Comparison of ENCODE assay signal across 8 cellular contexts in genomic region chr16:58515871-58516767, GRCh38. TPM values are rescaled to one million over a fixed set of nuclear protein-coding genes. Genes with fewer than 3 reads are reported as not detected.
A peak's percentile ranks its signal among the peaks of the same experiment; 100 is the strongest.
DNase-seq lines count a peak whose midpoint lies in the region; ATAC-seq lines count a peak whose summit lies in the region.

No MANE protein-coding gene starts in this region.

- DNase-seq in COLO668 (lab: John Stamatoyannopoulos, UW; ENCODE audit: unreplicated experiment) (peak; percentile 79), dermis blood vessel endothelial cell (peak; percentile 9), memory B cell (ENCODE audit: low spot score in 2 of 2) (peak; percentile 39 to 62), substantia nigra (lab: John Stamatoyannopoulos, UW) (peak in 1 of 49 donors; percentile 76), putamen (ENCODE audit: low spot score) (no peak)
- DNase-seq in T-helper 2 cell treated with Interferon-gamma antibody and Interleukin-4, amounts not matched to agents 5 μg/mL and 100 μg/mL, for 36 hours (ENCODE audit: low spot score): peak; percentile 27

- H3K4me3 Mint-ChIP-seq in T-helper 2 cell treated with Interferon-gamma antibody and Interleukin-4, amounts not matched to agents 5 μg/mL and 100 μg/mL, for 36 hours: peak overlapping the region; percentile 85
- H3K4me3 Mint-ChIP-seq in memory B cell: peak overlapping the region; percentile 92

- no peaks in the 10 kb centered on the region for H3K27me3 Mint-ChIP-seq in T-helper 2 cell treated with Interferon-gamma antibody and Interleukin-4, amounts not matched to agents 5 μg/mL and 100 μg/mL, for 36 hours (ENCODE audit: low read depth)
- no peaks in the 10 kb centered on the region for H3K27me3 Mint-ChIP-seq in memory B cell

- no peaks in the 10 kb centered on the region for H3K9me3 Mint-ChIP-seq in T-helper 2 cell treated with Interferon-gamma antibody and Interleukin-4, amounts not matched to agents 5 μg/mL and 100 μg/mL, for 36 hours
- H3K9me3 Mint-ChIP-seq in memory B cell: no peaks in the 10 kb centered on the region

- peaks cover 30% of the 10 kb centered on the region for H3K4me1 Mint-ChIP-seq in T-helper 2 cell treated with Interferon-gamma antibody and Interleukin-4, amounts not matched to agents 5 μg/mL and 100 μg/mL, for 36 hours (ENCODE audit: low read depth)
- peaks cover 19% of the 10 kb centered on the region for H3K4me1 Mint-ChIP-seq in memory B cell

- ATAC-seq in GM19452 (IDR thresholded peaks at IDR 0.05; ENCODE audit: unreplicated experiment) (peak; percentile 11), HG03460 (IDR thresholded peaks at IDR 0.05; ENCODE audit: unreplicated experiment) (peak; percentile 30), memory B cell (ENCODE audit: low read depth) (peak; percentile 75)

- peaks cover 37% of the 10 kb centered on the region for H3K36me3 Mint-ChIP-seq in T-helper 2 cell treated with Interferon-gamma antibody and Interleukin-4, amounts not matched to agents 5 μg/mL and 100 μg/mL, for 36 hours (ENCODE audit: low read depth)
- peaks cover 4% of the 10 kb centered on the region for H3K36me3 Mint-ChIP-seq in memory B cell

- H3K27ac Mint-ChIP-seq in T-helper 2 cell treated with Interferon-gamma antibody and Interleukin-4, amounts not matched to agents 5 μg/mL and 100 μg/mL, for 36 hours: peak overlapping the region; percentile 63
- H3K27ac Mint-ChIP-seq in memory B cell: peak overlapping the region; percentile 57

- peak overlapping the region; percentile 79 for H3K27ac ChIP-seq in substantia nigra (ENCODE audit: low read depth, low read length, poor library complexity, severe bottlenecking)

RNA-seq across cellular contexts. Expression of gene SETD6, which starts 0.8 kb away (rescaled TPM):
- 9.4 and 21.4 TPM in 2 replicates for total RNA-seq in dermis blood vessel endothelial cell

RNA-seq across cellular contexts. Expression of gene NDRG4, which starts 16.2 kb away (rescaled TPM):
- total RNA-seq in dermis blood vessel endothelial cell: 62.6 and 89.0 TPM in 2 replicates

Comparison
In these comparisons a context has a peak if more than half of its experiments do, and no peak if none do; other contexts are left out.
1. ATAC-seq: peak in every context shown above with its lines; median percentile 75 in memory B cell; 30 in HG03460; 11 in GM19452.